30 cellular contexts compared by ENCODE assay signal in the genomic region with DNA sequence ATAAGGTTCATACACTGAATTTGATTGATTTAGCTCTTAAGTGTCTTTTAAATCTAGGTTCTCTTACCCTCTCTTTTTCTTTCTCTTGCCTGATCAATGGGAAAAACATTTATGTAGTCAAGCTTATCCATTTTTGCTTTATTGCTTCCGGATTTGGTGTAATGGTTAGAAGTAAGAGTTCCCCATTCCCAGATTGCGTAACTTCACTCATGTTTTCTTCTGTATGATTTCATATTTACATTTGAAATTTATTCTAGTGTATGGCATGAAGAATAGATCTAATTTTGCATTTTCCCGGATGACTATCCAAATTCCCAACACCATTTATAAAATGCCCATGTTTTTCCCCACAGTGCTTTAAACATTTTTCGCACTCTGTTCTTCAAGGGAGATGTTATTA. TPM values are rescaled to one million over a fixed set of nuclear protein-coding genes. Genes with fewer than 3 reads are reported as not detected.
"Had no signal": no experiment of that assay in that cellular context is flagged by ENCODE, and none has a peak within 500 bp of the region (broad histone marks: within the 10 kb centered on the region; RNA-seq: fewer than 3 reads in every experiment).

No MANE protein-coding gene starts in this region.

- H3K4me1 Mint-ChIP-seq: activated CD4-positive, alpha-beta memory T cell treated with anti-CD3 and anti-CD28 coated beads, Interleukin-2, amount 10 ng/mL, durations not matched to agents 7 days and 5 days; activated CD4-positive, alpha-beta T cell treated with anti-CD3 and anti-CD28 coated beads for 36 hours; activated naive CD8-positive, alpha-beta T cell treated with anti-CD3 and anti-CD28 coated beads, Interleukin-2, amount 10 ng/mL, durations not matched to agents 7 days and 5 days; T-cell had no signal

- H3K4me3 Mint-ChIP-seq: activated CD4-positive, alpha-beta memory T cell treated with anti-CD3 and anti-CD28 coated beads, Interleukin-2, amount 10 ng/mL, durations not matched to agents 7 days and 5 days; activated CD4-positive, alpha-beta T cell treated with anti-CD3 and anti-CD28 coated beads for 36 hours; activated naive CD8-positive, alpha-beta T cell treated with anti-CD3 and anti-CD28 coated beads, Interleukin-2, amount 10 ng/mL, durations not matched to agents 7 days and 5 days; activated T-cell treated with anti-CD3 and anti-CD28 coated beads, Interleukin-2, amount 50 U/mL, for 72 hours; dendritic cell treated with granulocyte-macrophage colony-stimulating factor and Interleukin-4, amounts not matched to agents 40 ng/mL and 50 ng/mL, for 4 days; T-cell had no signal

- H3K4me1 ChIP-seq: adrenal gland had no signal

- DNase-seq: activated CD4-positive, alpha-beta memory T cell treated with anti-CD3 and anti-CD28 coated beads, Interleukin-2, amount 10 ng/mL, durations not matched to agents 7 days and 5 days; activated CD4-positive, alpha-beta T cell treated with anti-CD3 and anti-CD28 coated beads for 36 hours; activated CD4-positive, alpha-beta T cell treated with anti-CD3 and anti-CD28 coated beads, Interleukin-2, amount 50 U/mL, for 1 hour; activated CD8-positive, alpha-beta memory T cell treated with anti-CD3 and anti-CD28 coated beads, Interleukin-2, amount 50 U/mL, for 4 hours; activated naive CD4-positive, alpha-beta T cell treated with anti-CD3 and anti-CD28 coated beads, Interleukin-2, amount 50 U/mL, for 16 hours; activated naive CD8-positive, alpha-beta T cell treated with anti-CD3 and anti-CD28 coated beads, Interleukin-2, amount 10 ng/mL, durations not matched to agents 7 days and 5 days; activated T-cell treated with anti-CD3 and anti-CD28 coated beads, Interleukin-2, amount 50 U/mL, for 72 hours; adrenal gland; anterior cingulate cortex; cerebellar nuclear complex; NCI-H1048; NCI-H1417; NCI-H1694; NCI-H2029; NCI-H2107; NCI-H2171 treated with DMSO at 0.1 percent for 48 hours; NCI-H345; NCI-H510A; NCI-H526 treated with DMSO at 0.1 percent for 48 hours; NCI-H82; SIG-M5; T-cell; T-helper 2 cell; T1000; WERI-Rb-1 had no signal

- H3K36me3 ChIP-seq: adrenal gland, WERI-Rb-1 had no signal

- H3K4me3 ChIP-seq: adrenal gland had no signal

- H3K9me3 Mint-ChIP-seq: activated CD4-positive, alpha-beta memory T cell treated with anti-CD3 and anti-CD28 coated beads, Interleukin-2, amount 10 ng/mL, durations not matched to agents 7 days and 5 days; activated naive CD8-positive, alpha-beta T cell treated with anti-CD3 and anti-CD28 coated beads, Interleukin-2, amount 10 ng/mL, durations not matched to agents 7 days and 5 days; activated T-cell treated with anti-CD3 and anti-CD28 coated beads, Interleukin-2, amount 50 U/mL, for 72 hours; dendritic cell treated with granulocyte-macrophage colony-stimulating factor and Interleukin-4, amounts not matched to agents 40 ng/mL and 50 ng/mL, for 4 days; T-cell had no signal

- H3K9me3 ChIP-seq: adrenal gland had no signal

- H3K27ac ChIP-seq: adrenal gland, WERI-Rb-1 had no signal

- H3K36me3 Mint-ChIP-seq: activated naive CD8-positive, alpha-beta T cell treated with anti-CD3 and anti-CD28 coated beads, Interleukin-2, amount 10 ng/mL, durations not matched to agents 7 days and 5 days; T-cell had no signal

- ATAC-seq: activated CD4-positive, alpha-beta T cell treated with anti-CD3 and anti-CD28 coated beads for 36 hours; activated T-cell treated with anti-CD3 and anti-CD28 coated beads, Interleukin-2, amount 50 U/mL, for 72 hours; T-cell had no signal

- H3K27ac Mint-ChIP-seq: activated CD4-positive, alpha-beta memory T cell treated with anti-CD3 and anti-CD28 coated beads, Interleukin-2, amount 10 ng/mL, durations not matched to agents 7 days and 5 days; activated CD4-positive, alpha-beta T cell treated with anti-CD3 and anti-CD28 coated beads for 36 hours; activated naive CD8-positive, alpha-beta T cell treated with anti-CD3 and anti-CD28 coated beads, Interleukin-2, amount 10 ng/mL, durations not matched to agents 7 days and 5 days; activated T-cell treated with anti-CD3 and anti-CD28 coated beads, Interleukin-2, amount 50 U/mL, for 72 hours; dendritic cell treated with granulocyte-macrophage colony-stimulating factor and Interleukin-4, amounts not matched to agents 40 ng/mL and 50 ng/mL, for 4 days; T-cell had no signal

- FAIRE-seq: colon had no signal

RNA-seq across cellular contexts. Expression of gene SV2B, which starts 27.9 kb away (rescaled TPM):
- total RNA-seq: LHCN-M2, M059J, RPMI7951 had no signal
